ENCODE assay signal across 8 cellular contexts in genomic region chr10:12707461-12708185, GRCh38.
A peak's percentile ranks its signal among the peaks of the same experiment; 100 is the strongest.
DNase-seq lines count a peak whose midpoint lies in the region; ATAC-seq, FAIRE-seq and TF ChIP-seq lines count a peak whose summit lies in the region.

No MANE protein-coding gene starts in this region.

- WGBS in liver, result 66% methylated on average over 10 of the region's 10 CpGs

- H3K9ac ChIP-seq in liver (ENCODE audit: low read depth in 1 of 2, low read length in 2 of 2), result no peak overlapping the region

- no peak for ATAC-seq in HG02642 (IDR thresholded peaks at IDR 0.05; ENCODE audit: poor library complexity, unreplicated experiment)
- ATAC-seq in GM19023 (IDR thresholded peaks at IDR 0.05; ENCODE audit: unreplicated experiment), result no peak

- no peak overlapping the region for H3K4me3 ChIP-seq in liver (ENCODE audit: low read depth in 1 of 3, low read length in 3 of 3)

- no peaks in the 10 kb centered on the region for H3K36me3 ChIP-seq in liver (ENCODE audit: control insufficient read depth in 4 of 4, insufficient read depth in 3 of 4, low read depth in 1 of 4, low read length in 3 of 4)

- peak; percentile 67 for TF ChIP-seq CTCF in GM12873 (IDR thresholded peaks at IDR 0.05; ENCODE audit: insufficient read depth, low read depth, low read length, missing control alignments)
- peak; percentile 40 for TF ChIP-seq CTCF in liver (IDR thresholded peaks at IDR 0.05; ENCODE audit: low read depth, low read length, missing input control)

- no peaks in the 10 kb centered on the region for H3K27me3 ChIP-seq in liver (ENCODE audit: control insufficient read depth in 4 of 4, insufficient read depth in 4 of 4, low read length in 3 of 4)

- peaks cover 0 to 25% (median 11%) of the 10 kb centered on the region in 4 donors for H3K4me1 ChIP-seq in liver (ENCODE audit: control insufficient read depth in 4 of 4, insufficient read depth in 4 of 4, low read length in 3 of 4)

- H3K9me3 ChIP-seq in liver (ENCODE audit: control insufficient read depth in 4 of 4, low read length in 3 of 4), result no peaks in the 10 kb centered on the region

- FAIRE-seq in RCC 7860 (lab: Jason Lieb, UNC), result peak; percentile 94

- peak; percentile 58 to 71 for TF ChIP-seq RAD21 in liver (IDR thresholded peaks at IDR 0.05)

- H3K27ac ChIP-seq in caudate nucleus (ENCODE audit: low read depth, low read length) (peak overlapping the region; percentile 53), liver (ENCODE audit: low read depth in 1 of 2, low read length in 2 of 2) (peak overlapping the region; percentile 26 to 67)

- peak; percentile 53 for DNase-seq in AG08396 (ENCODE audit: low spot score)
- DNase-seq in RCC 7860 (ENCODE audit: low spot score), result peak; percentile 91
- peak in 3 of 61 donors; percentile 5 to 32 (median 23) for DNase-seq in caudate nucleus (lab: John Stamatoyannopoulos, UW)
- peak; percentile 42 for DNase-seq in superior temporal gyrus (ENCODE audit: extremely low spot score)

TF ChIP-seq in liver, 16 proteins besides CTCF, POLR2A, EP300 and RAD21:
- TF ChIP-seq NR2F2 (IDR thresholded peaks at IDR 0.05) (peak; percentile 93), SP1 (IDR thresholded peaks at IDR 0.05) (peak; percentile 47), RXRA (IDR thresholded peaks at IDR 0.05) (peak in 1 of 2 donors; percentile 22), HNF4G (IDR thresholded peaks at IDR 0.05) (peak; percentile 14), HNF4A (conservative IDR thresholded peaks at IDR 0.05) (peak in 1 of 2 donors; percentile 11), MAX (IDR thresholded peaks at IDR 0.05) (no peak)
